In the genomic region with DNA sequence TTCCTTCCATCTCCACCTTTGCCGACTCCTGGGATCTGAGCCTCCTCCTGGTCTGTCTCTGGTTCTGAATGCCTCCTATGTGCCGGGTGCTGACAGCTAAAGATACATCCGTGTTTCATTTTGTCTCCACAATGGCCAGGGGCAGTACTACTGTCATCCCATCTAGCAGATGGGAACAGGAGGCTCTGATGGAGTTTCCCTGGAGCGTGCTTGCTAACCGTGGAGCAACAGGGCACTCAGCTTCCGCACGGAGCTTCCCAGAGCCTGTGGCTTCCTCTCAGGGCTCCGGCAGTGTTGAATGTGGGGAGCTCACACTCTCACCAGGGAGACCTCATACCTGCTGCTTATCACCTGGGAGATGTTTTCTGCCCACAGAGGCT, we compare ENCODE assay signal across 1 cellular context.
TF ChIP-seq lines count a peak whose summit lies in the region.

No MANE protein-coding gene starts in this region.

TF ChIP-seq in neural cell, 6 proteins besides CTCF, POLR2A, EP300 and RAD21 (continued from another document):
- TF ChIP-seq SMC3 (conservative IDR thresholded peaks at IDR 0.05; ENCODE audit: poor library complexity) (no peak), MXI1 (conservative IDR thresholded peaks at IDR 0.05; ENCODE audit: poor library complexity, severe bottlenecking) (no peak), POLR2AphosphoS5 (IDR thresholded peaks at IDR 0.05) (no peak), EZH2 (IDR thresholded peaks at IDR 0.05; ENCODE audit: borderline replicate concordance, insufficient read depth, low read length, poor library complexity, severe bottlenecking) (no peak)
- TF ChIP-seq, protein P1, sequence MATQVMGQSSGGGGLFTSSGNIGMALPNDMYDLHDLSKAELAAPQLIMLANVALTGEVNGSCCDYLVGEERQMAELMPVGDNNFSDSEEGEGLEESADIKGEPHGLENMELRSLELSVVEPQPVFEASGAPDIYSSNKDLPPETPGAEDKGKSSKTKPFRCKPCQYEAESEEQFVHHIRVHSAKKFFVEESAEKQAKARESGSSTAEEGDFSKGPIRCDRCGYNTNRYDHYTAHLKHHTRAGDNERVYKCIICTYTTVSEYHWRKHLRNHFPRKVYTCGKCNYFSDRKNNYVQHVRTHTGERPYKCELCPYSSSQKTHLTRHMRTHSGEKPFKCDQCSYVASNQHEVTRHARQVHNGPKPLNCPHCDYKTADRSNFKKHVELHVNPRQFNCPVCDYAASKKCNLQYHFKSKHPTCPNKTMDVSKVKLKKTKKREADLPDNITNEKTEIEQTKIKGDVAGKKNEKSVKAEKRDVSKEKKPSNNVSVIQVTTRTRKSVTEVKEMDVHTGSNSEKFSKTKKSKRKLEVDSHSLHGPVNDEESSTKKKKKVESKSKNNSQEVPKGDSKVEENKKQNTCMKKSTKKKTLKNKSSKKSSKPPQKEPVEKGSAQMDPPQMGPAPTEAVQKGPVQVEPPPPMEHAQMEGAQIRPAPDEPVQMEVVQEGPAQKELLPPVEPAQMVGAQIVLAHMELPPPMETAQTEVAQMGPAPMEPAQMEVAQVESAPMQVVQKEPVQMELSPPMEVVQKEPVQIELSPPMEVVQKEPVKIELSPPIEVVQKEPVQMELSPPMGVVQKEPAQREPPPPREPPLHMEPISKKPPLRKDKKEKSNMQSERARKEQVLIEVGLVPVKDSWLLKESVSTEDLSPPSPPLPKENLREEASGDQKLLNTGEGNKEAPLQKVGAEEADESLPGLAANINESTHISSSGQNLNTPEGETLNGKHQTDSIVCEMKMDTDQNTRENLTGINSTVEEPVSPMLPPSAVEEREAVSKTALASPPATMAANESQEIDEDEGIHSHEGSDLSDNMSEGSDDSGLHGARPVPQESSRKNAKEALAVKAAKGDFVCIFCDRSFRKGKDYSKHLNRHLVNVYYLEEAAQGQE (IDR thresholded peaks at IDR 0.05; ENCODE audit: borderline replicate concordance) = no peak
